11 cellular contexts compared by ENCODE assay signal in the genomic region with DNA sequence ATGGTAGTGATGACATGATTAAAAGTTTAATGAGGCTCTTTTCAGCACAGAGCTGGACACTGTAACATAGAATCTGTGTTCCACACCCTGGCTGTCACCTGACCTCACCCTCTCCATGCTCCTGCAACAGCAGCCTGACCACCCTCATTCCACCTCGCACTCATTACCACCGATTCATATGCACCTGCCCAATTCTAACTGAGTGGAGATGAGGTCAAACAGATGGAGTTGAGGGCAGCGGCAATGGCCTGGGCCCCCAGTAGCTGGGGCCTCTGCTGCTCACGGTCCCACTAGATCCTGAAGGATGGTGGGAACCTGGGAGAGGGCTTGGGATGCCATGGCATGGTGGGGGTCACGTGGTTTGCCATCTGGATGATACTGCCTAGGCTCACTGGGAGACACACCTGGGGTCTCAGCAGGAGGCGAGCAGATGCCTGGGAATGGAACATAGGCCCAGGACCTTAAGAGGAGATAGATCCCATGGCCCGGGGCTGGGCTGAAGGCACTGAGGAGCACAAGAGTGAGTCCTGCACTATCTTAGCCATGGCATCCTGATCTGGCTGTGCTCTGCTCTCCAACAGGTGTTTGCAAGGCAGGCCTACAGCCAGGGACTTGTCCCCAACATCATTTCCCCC. TPM values are rescaled to one million over a fixed set of nuclear protein-coding genes. Genes with fewer than 3 reads are reported as not detected.
DNase-seq lines count a peak whose midpoint lies in the region; ATAC-seq and TF ChIP-seq lines count a peak whose summit lies in the region.
"Had no signal": no experiment of that assay in that cellular context is flagged by ENCODE, and none has a peak within 500 bp of the region (broad histone marks: within the 10 kb centered on the region; RNA-seq: fewer than 3 reads in every experiment).

No MANE protein-coding gene starts in this region.

- intact Hi-C loops in CD4-positive, alpha-beta memory T cell (cut with micrococcal nuclease), result no loop called here

- no peak overlapping the region for H3K27ac ChIP-seq in CD4-positive, alpha-beta memory T cell (ENCODE audit: low read depth, low read length)
- H3K27ac ChIP-seq: cardiac muscle cell had no signal

- peaks cover 22% of the 10 kb centered on the region for H3K4me1 ChIP-seq in CD4-positive, alpha-beta memory T cell (ENCODE audit: insufficient read depth, low read length)
- peaks cover 7% of the 10 kb centered on the region for H3K4me1 ChIP-seq in HAP-1

- H3K9me3 ChIP-seq in CD4-positive, alpha-beta memory T cell (ENCODE audit: control insufficient read depth in 1 of 2, low read length in 2 of 2), result no peaks in the 10 kb centered on the region
- H3K9me3 ChIP-seq in HAP-1, result no peaks in the 10 kb centered on the region

- no peak for DNase-seq in CD4-positive, alpha-beta memory T cell
- peak in 1 of 2 experiments; percentile 1 for DNase-seq in HAP-1 (ENCODE audit: low spot score in 2 of 2)
- no peak for DNase-seq in chondrocyte (ENCODE audit: low spot score)
- DNase-seq in natural killer cell treated with Interleukin-12 subunit alpha and Interleukin-12 subunit beta and Interleukin-15 and Interleukin-18, amount 100 ng/mL, for 72 hours (ENCODE audit: low spot score), result no peak
- DNase-seq in NCI-H2196 treated with DMSO at 0.1 percent for 48 hours (lab: John Stamatoyannopoulos, UW; ENCODE audit: unreplicated experiment), result no peak
- no peak for DNase-seq in NOMO-1 treated with DMSO at 0.1 percent for 48 hours (lab: John Stamatoyannopoulos, UW; ENCODE audit: unreplicated experiment)
- DNase-seq: NCI-H2029 treated with DMSO at 0.1 percent for 48 hours; stimulated activated naive CD4-positive, alpha-beta T cell had no signal

- CTCF ChIA-PET in CD4-positive, alpha-beta memory T cell (lab: Charles Lee; ENCODE audit: partially characterized antibody), result interaction anchor here (0.9 to 3.4 kb wide), 7 partner anchors 8 to 352 kb away, joined by 3 to 19 read pairs (median 4); partner anchors contain the start of gene EXOG

- peaks cover 12% of the 10 kb centered on the region for H3K27me3 ChIP-seq in CD4-positive, alpha-beta memory T cell (ENCODE audit: insufficient read depth, low read length)
- no peaks in the 10 kb centered on the region for H3K27me3 ChIP-seq in HAP-1 (ENCODE audit: low read depth)

- peaks cover 9 to 24% of the 10 kb centered on the region in 2 donors for H3K27me3 Mint-ChIP-seq in CD4-positive, alpha-beta memory T cell
- H3K27me3 Mint-ChIP-seq in chondrocyte (ENCODE audit: low read depth), result peaks cover 19% of the 10 kb centered on the region
- H3K27me3 Mint-ChIP-seq in natural killer cell treated with Interleukin-12 subunit alpha and Interleukin-12 subunit beta and Interleukin-15 and Interleukin-18, amount 100 ng/mL, for 72 hours, result peaks cover 12% of the 10 kb centered on the region in 2 donors

- H3K36me3 Mint-ChIP-seq in CD4-positive, alpha-beta memory T cell, result no peaks in the 10 kb centered on the region
- H3K36me3 Mint-ChIP-seq in chondrocyte (ENCODE audit: low read depth), result no peaks in the 10 kb centered on the region
- H3K36me3 Mint-ChIP-seq in natural killer cell treated with Interleukin-12 subunit alpha and Interleukin-12 subunit beta and Interleukin-15 and Interleukin-18, amount 100 ng/mL, for 72 hours, result no peaks in the 10 kb centered on the region

- no peaks in the 10 kb centered on the region for H3K9me3 Mint-ChIP-seq in CD4-positive, alpha-beta memory T cell
- peaks cover under 1% of the 10 kb centered on the region for H3K9me3 Mint-ChIP-seq in chondrocyte (ENCODE audit: low read depth)
- no peaks in the 10 kb centered on the region for H3K9me3 Mint-ChIP-seq in natural killer cell treated with Interleukin-12 subunit alpha and Interleukin-12 subunit beta and Interleukin-15 and Interleukin-18, amount 100 ng/mL, for 72 hours

- H3K4me3 ChIP-seq in CD4-positive, alpha-beta memory T cell (ENCODE audit: low read length in 2 of 2), result no peak overlapping the region
- H3K4me3 ChIP-seq in HAP-1, result peak overlapping the region; percentile 72
- H3K4me3 ChIP-seq: GM12878 had no signal

- peaks cover 4 to 7% (median 6%) of the 10 kb centered on the region in 4 donors for H3K4me1 Mint-ChIP-seq in CD4-positive, alpha-beta memory T cell
- peaks cover 5% of the 10 kb centered on the region for H3K4me1 Mint-ChIP-seq in chondrocyte (ENCODE audit: low read depth)
- peaks cover 0 to 2% of the 10 kb centered on the region in 2 donors for H3K4me1 Mint-ChIP-seq in natural killer cell treated with Interleukin-12 subunit alpha and Interleukin-12 subunit beta and Interleukin-15 and Interleukin-18, amount 100 ng/mL, for 72 hours (ENCODE audit: low read depth in 2 of 2)

- POLR2A ChIA-PET in CD4-positive, alpha-beta memory T cell (lab: Charles Lee; ENCODE audit: partially characterized antibody), result no interaction called here

- H3K36me3 ChIP-seq in CD4-positive, alpha-beta memory T cell (ENCODE audit: insufficient read depth, low read length), result no peaks in the 10 kb centered on the region
- H3K36me3 ChIP-seq in HAP-1 (replicated peaks), result no peaks in the 10 kb centered on the region
- H3K36me3 ChIP-seq: cardiac muscle cell had no signal

- TF ChIP-seq CTCF in chondrocyte (IDR thresholded peaks at IDR 0.05), result no peak

- peak overlapping the region in 1 of 7 donors; percentile 53 for H3K27ac Mint-ChIP-seq in CD4-positive, alpha-beta memory T cell
- H3K27ac Mint-ChIP-seq in chondrocyte (ENCODE audit: unreplicated experiment), result no peak overlapping the region
- H3K27ac Mint-ChIP-seq in natural killer cell treated with Interleukin-12 subunit alpha and Interleukin-12 subunit beta and Interleukin-15 and Interleukin-18, amount 100 ng/mL, for 72 hours, result no peak overlapping the region

- H3K4me3 Mint-ChIP-seq in CD4-positive, alpha-beta memory T cell, result peak overlapping the region; percentile 71 to 85 (median 78)
- H3K4me3 Mint-ChIP-seq in chondrocyte (ENCODE audit: unreplicated experiment), result peak overlapping the region; percentile 57
- peak overlapping the region; percentile 72 for H3K4me3 Mint-ChIP-seq in natural killer cell treated with Interleukin-12 subunit alpha and Interleukin-12 subunit beta and Interleukin-15 and Interleukin-18, amount 100 ng/mL, for 72 hours

- in situ Hi-C loops in HAP-1 (cut with MboI; ENCODE audit: low sequenced_read_pairs), result loop anchor here (5.0 kb wide), 1 partner anchor 126 kb away; no protein-coding TSS in a partner anchor

- ATAC-seq in natural killer cell treated with Interleukin-12 subunit alpha and Interleukin-12 subunit beta and Interleukin-15 and Interleukin-18, amount 100 ng/mL, for 72 hours, result no peak
- no peak for ATAC-seq in HG03095 (IDR thresholded peaks at IDR 0.05; ENCODE audit: unreplicated experiment)
- ATAC-seq: GM12878 had no signal

RNA-seq across cellular contexts. Expression of gene SCN5A, which starts 1.3 kb away (rescaled TPM):
- under 1 TPM; 0.12 to 0.47 TPM for total RNA-seq in CD4-positive, alpha-beta memory T cell
- not detected for polyA plus RNA-seq in CD4-positive, alpha-beta memory T cell
- 0.21 to 0.25 TPM (median 0.24 TPM) in 3 replicates for total RNA-seq in chondrocyte
- under 1 TPM in 1 of 2 donors, not detected in 1; 0.14 TPM for total RNA-seq in natural killer cell treated with Interleukin-12 subunit alpha and Interleukin-12 subunit beta and Interleukin-15 and Interleukin-18, amount 100 ng/mL, for 72 hours
- total RNA-seq: GM12878 had no signal
- polyA plus RNA-seq: GM12878 had no signal
